1 cellular context compared by ENCODE assay signal in genomic region chr1:116433283-116434257, GRCh38.
TF ChIP-seq lines count a peak whose summit lies in the region.

No MANE protein-coding gene starts in this region.

TF ChIP-seq in GM23338, 12 proteins besides CTCF, POLR2A, EP300 and RAD21 (continued from another document):
- no peak for TF ChIP-seq ZNF462 (CRISPR knock-in tag; IDR thresholded peaks at IDR 0.05)
- no peak for TF ChIP-seq NANOG (IDR thresholded peaks at IDR 0.05; ENCODE audit: borderline replicate concordance)
- TF ChIP-seq POLR2AphosphoS5 (IDR thresholded peaks at IDR 0.05; ENCODE audit: low read depth): no peak
- TF ChIP-seq EZH2phosphoT487 (IDR thresholded peaks at IDR 0.05; ENCODE audit: unreplicated experiment): no peak
- no peak for TF ChIP-seq ETS1 (IDR thresholded peaks at IDR 0.05)
- TF ChIP-seq STAT1 (IDR thresholded peaks at IDR 0.05; ENCODE audit: unreplicated experiment): no peak
- no peak for TF ChIP-seq CREB1 (CRISPR knock-in tag; IDR thresholded peaks at IDR 0.05; ENCODE audit: low read depth)
